Comparison of ENCODE assay signal across 12 cellular contexts in the genomic region with DNA sequence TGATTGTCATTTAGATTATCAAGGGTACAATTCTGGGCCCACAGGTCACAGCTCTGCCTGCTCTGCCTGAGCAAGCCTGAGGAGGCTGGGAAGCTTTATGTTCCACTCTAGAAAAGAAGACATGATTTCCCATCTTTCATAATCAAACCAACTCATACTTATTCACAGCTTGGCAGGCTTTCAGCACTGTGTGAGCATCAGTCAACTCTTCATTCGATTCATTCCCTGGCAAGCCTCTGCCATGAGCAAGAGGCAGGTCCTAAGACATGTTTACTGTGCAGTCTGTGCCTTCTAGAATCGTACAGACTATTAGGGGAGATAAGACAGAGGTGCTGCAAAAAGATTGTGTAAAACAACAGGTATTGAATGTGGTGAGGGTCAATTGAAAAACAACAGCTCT. TPM values are rescaled to one million over a fixed set of nuclear protein-coding genes. Genes with fewer than 3 reads are reported as not detected.
DNase-seq lines count a peak whose midpoint lies in the region; ATAC-seq and TF ChIP-seq lines count a peak whose summit lies in the region.
"Had no signal": no experiment of that assay in that cellular context is flagged by ENCODE, and none has a peak within 500 bp of the region (broad histone marks: within the 10 kb centered on the region; RNA-seq: fewer than 3 reads in every experiment).

No MANE protein-coding gene starts in this region.

- ATAC-seq in GM21717 (IDR thresholded peaks at IDR 0.05; ENCODE audit: unreplicated experiment): no peak
- no peak for ATAC-seq in GM19324 (IDR thresholded peaks at IDR 0.05; ENCODE audit: low FRiP score, unreplicated experiment)
- ATAC-seq: activated CD4-positive, alpha-beta T cell treated with anti-CD3 and anti-CD28 coated beads for 36 hours had no signal

- no peaks in the 10 kb centered on the region for H3K36me3 ChIP-seq in Loucy (ENCODE audit: insufficient read depth, low read length)

- no peaks in the 10 kb centered on the region for H3K9me3 ChIP-seq in Loucy (ENCODE audit: insufficient read depth, low read depth, low read length)

- no peak overlapping the region for H3K4me2 ChIP-seq in Loucy (ENCODE audit: low read depth, low read length, poor library complexity, severe bottlenecking)

- H2AFZ ChIP-seq in Loucy (ENCODE audit: low read length): peak overlapping the region; percentile 32; the same call in 1 of the 2 replicates

- H3K9ac ChIP-seq in Loucy (ENCODE audit: low read depth, low read length, poor library complexity, severe bottlenecking): no peak overlapping the region

- DNase-seq in AG09309 (ENCODE audit: low read depth): peak; percentile 87
- peak; percentile 89 to 98 for DNase-seq in cardiac fibroblast (ENCODE audit: low read depth in 2 of 2)
- DNase-seq in lung microvascular endothelial cell (ENCODE audit: low read depth in 2 of 2): peak; percentile 17 to 85
- no peak for DNase-seq in activated CD4-positive, alpha-beta T cell treated with anti-CD3 and anti-CD28 coated beads, Interleukin-2, amount 50 U/mL, for 1 hour
- no peak for DNase-seq in NCI-H524 treated with DMSO at 0.1 percent for 48 hours (lab: John Stamatoyannopoulos, UW)
- DNase-seq: activated CD4-positive, alpha-beta T cell treated with anti-CD3 and anti-CD28 coated beads for 36 hours; H7; SIG-M5; stimulated activated CD8-positive, alpha-beta memory T cell treated with anti-CD3 and anti-CD28 coated beads, Interleukin-4, amount 100 ng/mL, for 48 hours had no signal

- TF ChIP-seq CTCF in AG09309 (IDR thresholded peaks at IDR 0.05; ENCODE audit: control insufficient read depth, insufficient read depth, low read depth, low read length, missing control alignments) (no peak), Loucy (conservative IDR thresholded peaks at IDR 0.05; ENCODE audit: low read length) (no peak), cardiac fibroblast (IDR thresholded peaks at IDR 0.05; ENCODE audit: low read depth, low read length) (no peak)

- H3F3A ChIP-seq in Loucy (ENCODE audit: low read depth): no peaks in the 10 kb centered on the region

- H3K79me2 ChIP-seq in Loucy (ENCODE audit: insufficient read depth, low read length): no peaks in the 10 kb centered on the region

- peaks cover 8% of the 10 kb centered on the region for H3K4me1 ChIP-seq in Loucy (ENCODE audit: insufficient read depth, low read length, poor library complexity, severe bottlenecking)

- no peaks in the 10 kb centered on the region for H3K27me3 ChIP-seq in Loucy (ENCODE audit: insufficient read depth, low read length, poor library complexity, severe bottlenecking)

- no peak overlapping the region for H3K4me3 ChIP-seq in AG09309 (ENCODE audit: control insufficient read depth, low read depth, low read length)
- H3K4me3 ChIP-seq in Loucy (ENCODE audit: low read length, poor library complexity, severe bottlenecking): no peak overlapping the region
- H3K4me3 ChIP-seq in cardiac fibroblast (replicated peaks in 1 of 2; ENCODE audit: low read depth in 2 of 2, low read length in 2 of 2): peak overlapping the region in 1 of 2 donors; percentile 0

- no peaks in the 10 kb centered on the region for H3K9me2 ChIP-seq in Loucy (replicated peaks; ENCODE audit: low read depth, low read length)

- H4K20me1 ChIP-seq in Loucy (ENCODE audit: insufficient read depth, low read length, poor library complexity, severe bottlenecking): no peaks in the 10 kb centered on the region

RNA-seq across cellular contexts. Expression of gene KIRREL1, which starts 24.5 kb away (rescaled TPM):
- 14.9 and 16.8 TPM in 2 replicates for total RNA-seq in lung microvascular endothelial cell

Comparison
In these comparisons a context has a peak if more than half of its experiments do, and no peak if none do; other contexts are left out.
1. DNase-seq: peak in AG09309 (single experiment), cardiac fibroblast (2 of 2) and lung microvascular endothelial cell (2 of 2); none in activated CD4-positive, alpha-beta T cell treated with anti-CD3 and anti-CD28 coated beads, Interleukin-2, amount 50 U/mL, for 1 hour (single experiment) and NCI-H524 treated with DMSO at 0.1 percent for 48 hours (single experiment).